Comparison of ENCODE assay signal across 8 cellular contexts in genomic region chr12:6778571-6779550, GRCh38. TPM values are rescaled to one million over a fixed set of nuclear protein-coding genes. Genes with fewer than 3 reads are reported as not detected.
A peak's percentile ranks its signal among the peaks of the same experiment; 100 is the strongest.
DNase-seq lines count a peak whose midpoint lies in the region; ATAC-seq, FAIRE-seq and TF ChIP-seq lines count a peak whose summit lies in the region.

No MANE protein-coding gene starts in this region.

- 3% methylated on average over 33 of the region's 35 CpGs for WGBS in right lobe of liver (ENCODE audit: insufficient coverage, low coverage, low lambda C conversion rate, missing lambda C conversion rate)

- H3K4me1 ChIP-seq in right lobe of liver = peaks cover 0 to 62% (median 27%) of the 10 kb centered on the region in 4 donors

- H3K27me3 ChIP-seq in HL-60 (ENCODE audit: insufficient read depth, poor library complexity, severe bottlenecking) = peaks cover 20% of the 10 kb centered on the region
- no peaks in the 10 kb centered on the region for H3K27me3 ChIP-seq in right lobe of liver

- peak; percentile 88 to 94 (median 90) for ATAC-seq in right lobe of liver

- intact Hi-C loops in right lobe of liver (cut with DNase I) = no loop called here

- H3K4me3 ChIP-seq in HL-60 (replicated peaks; ENCODE audit: insufficient read depth, low read length) = peak overlapping the region; percentile 43
- H3K4me3 ChIP-seq in right lobe of liver = peak overlapping the region; percentile 23 to 41 (median 30)

- H3K36me3 ChIP-seq in right lobe of liver = no peaks in the 10 kb centered on the region

- H3K9me3 ChIP-seq in right lobe of liver = no peaks in the 10 kb centered on the region

- TF ChIP-seq CTCF in HL-60 (IDR thresholded peaks at IDR 0.05; ENCODE audit: insufficient read depth, low read length) = peak; percentile 88
- peak; percentile 95 to 99 (median 96) for TF ChIP-seq CTCF in right lobe of liver (IDR thresholded peaks at IDR 0.05)

- peak; percentile 96 for FAIRE-seq in GM19239 (lab: Jason Lieb, UNC)

- TF ChIP-seq POLR2A in right lobe of liver (IDR thresholded peaks at IDR 0.05) = no peak

- H3K27ac ChIP-seq in HL-60 (replicated peaks) = peak overlapping the region; percentile 36
- peak overlapping the region; percentile 52 to 75 (median 62) for H3K27ac ChIP-seq in right lobe of liver

- DNase-seq in AML-193 (lab: John Stamatoyannopoulos, UW) (peak; percentile 82 to 83), GM19239 (ENCODE audit: insufficient read length, low spot score) (peak; percentile 81), HL-60 (ENCODE audit: low read depth in 1 of 2, low spot score in 1 of 2) (peak; percentile 93), NCI-H82 (lab: John Stamatoyannopoulos, UW) (peak; percentile 99), dermis microvascular lymphatic vessel endothelial cell (ENCODE audit: low read depth in 2 of 2) (peak; percentile 71 to 92), right lobe of liver (peak; percentile 93 to 96 (median 95))
- peak; percentile 93 to 96 for DNase-seq in activated CD4-positive, alpha-beta T cell treated with anti-CD3 and anti-CD28 coated beads, Interleukin-2, amount 50 U/mL, for 48 hours
- peak; percentile 86 for DNase-seq in stimulated activated CD4-positive, alpha-beta T cell treated with anti-CD3 and anti-CD28 coated beads, Interleukin-4, amount 100 ng/mL, for 1 hour

RNA-seq across cellular contexts. Expression of gene LAG3, which starts 6.5 kb away (rescaled TPM):
- under 0.01 and 0.13 TPM in 2 replicates for total RNA-seq in dermis microvascular lymphatic vessel endothelial cell
- total RNA-seq in right lobe of liver = 1 to 10 TPM in 4 of 6 experiments, under 1 TPM in 2; 0.18 to 2.3 (median 1.4) TPM

RNA-seq across cellular contexts. Expression of gene CD4, which starts 10.5 kb away (rescaled TPM):
- total RNA-seq in dermis microvascular lymphatic vessel endothelial cell = not detected in 2 replicates
- total RNA-seq in right lobe of liver = 10 to 100 TPM; 10.0 to 41.6 (median 28.1) TPM

RNA-seq across cellular contexts. Expression of gene PTMS, which starts 12.7 kb away (rescaled TPM):
- total RNA-seq in dermis microvascular lymphatic vessel endothelial cell (43.3 and 50.8 TPM in 2 replicates), right lobe of liver (100 to 1,000 TPM; 113 to 484 (median 404) TPM)

RNA-seq across cellular contexts. Expression of gene MLF2, which starts 25.9 kb away (rescaled TPM):
- 76.4 and 115 TPM in 2 replicates for total RNA-seq in dermis microvascular lymphatic vessel endothelial cell
- 100 to 1,000 TPM; 104 to 185 (median 134) TPM for total RNA-seq in right lobe of liver

RNA-seq across cellular contexts. Expression of gene GPR162, which starts 42.8 kb away (rescaled TPM):
- total RNA-seq in dermis microvascular lymphatic vessel endothelial cell = 0.51 and 0.76 TPM in 2 replicates
- total RNA-seq in right lobe of liver = 1 to 10 TPM in 4 of 6 experiments, under 1 TPM in 2; 0.37 to 3.1 (median 2.1) TPM

Comparison
In these comparisons a context has a peak if more than half of its experiments do, and no peak if none do; other contexts are left out.
1. Peak in every context shown above with its lines: DNase-seq, ATAC-seq, H3K4me3 ChIP-seq and H3K27ac ChIP-seq.
2. RNA of gene CD4, which starts 10.5 kb away (total RNA-seq): 10.0 to 41.6 TPM in right lobe of liver; not detected in dermis microvascular lymphatic vessel endothelial cell; every median in the first group is over 10 times any median in the second.